Comparison of ENCODE assay signal across 17 cellular contexts in genomic region chr9:78605029-78605930, GRCh38.
DNase-seq lines count a peak whose midpoint lies in the region; ATAC-seq and TF ChIP-seq lines count a peak whose summit lies in the region.
"Had no signal": no experiment of that assay in that cellular context is flagged by ENCODE, and none has a peak within 500 bp of the region (broad histone marks: within the 10 kb centered on the region; RNA-seq: fewer than 3 reads in every experiment).

No MANE protein-coding gene starts in this region.

- H3K4me3 ChIP-seq in cardiac muscle cell = no peak overlapping the region
- H3K4me3 ChIP-seq in stomach smooth muscle (ENCODE audit: low read length in 2 of 2) = peak overlapping the region; percentile 0 to 31
- H3K4me3 ChIP-seq: A549, thoracic aorta had no signal

- peaks cover 8% of the 10 kb centered on the region for H3K9me3 Mint-ChIP-seq in chondrocyte (ENCODE audit: low read depth)
- peaks cover 2% of the 10 kb centered on the region for H3K9me3 Mint-ChIP-seq in memory B cell

- H3K36me3 ChIP-seq in cardiac muscle cell (no peaks in the 10 kb centered on the region), stomach smooth muscle (ENCODE audit: control insufficient read depth in 2 of 2, insufficient read depth in 2 of 2, low read length in 2 of 2) (no peaks in the 10 kb centered on the region)
- H3K36me3 ChIP-seq: neutrophil, thoracic aorta had no signal

- H3K27ac Mint-ChIP-seq in chondrocyte (ENCODE audit: unreplicated experiment) (peak overlapping the region; percentile 74), memory B cell (peak overlapping the region; percentile 32)

- H3K9ac ChIP-seq in stomach smooth muscle (ENCODE audit: low read length in 2 of 2) = no peak overlapping the region

- H3K27me3 ChIP-seq in cardiac muscle cell (peaks cover 3% of the 10 kb centered on the region), stomach smooth muscle (ENCODE audit: control insufficient read depth in 1 of 2, insufficient read depth in 2 of 2, low read length in 2 of 2) (no peaks in the 10 kb centered on the region)

- TF ChIP-seq CTCF in cardiac muscle cell (IDR thresholded peaks at IDR 0.05; ENCODE audit: low read depth, low read length) (no peak), chondrocyte (IDR thresholded peaks at IDR 0.05) (no peak)

- H3K9me3 ChIP-seq in cardiac muscle cell (ENCODE audit: low read depth) (no peaks in the 10 kb centered on the region), stomach smooth muscle (ENCODE audit: control insufficient read depth in 2 of 2, low read length in 2 of 2) (no peaks in the 10 kb centered on the region)
- H3K9me3 ChIP-seq: Caco-2, neutrophil, thoracic aorta had no signal

- peak; percentile 2 to 45 for DNase-seq in cardiac muscle cell (ENCODE audit: low read depth in 1 of 2, low spot score in 1 of 2)
- no peak for DNase-seq in Right ventricle myocardium superior
- DNase-seq in chondrocyte (ENCODE audit: low spot score) = no peak
- no peak for DNase-seq in memory B cell (ENCODE audit: low spot score in 2 of 2)
- DNase-seq in globus pallidus (ENCODE audit: low spot score) = no peak
- DNase-seq in medulla oblongata (ENCODE audit: extremely low spot score) = no peak
- no peak for DNase-seq in GDM1 (lab: John Stamatoyannopoulos, UW)
- DNase-seq: activated T-cell treated with anti-CD3 and anti-CD28 coated beads for 4 hours, Caco-2, Kasumi-1, NCI-H2029 treated with DMSO at 0.1 percent for 48 hours, SW 1271 had no signal

- intact Hi-C loops in Right ventricle myocardium superior (cut with DNase I) = no loop called here

- H3K36me3 Mint-ChIP-seq in chondrocyte (ENCODE audit: low read depth) (peaks cover 2% of the 10 kb centered on the region), memory B cell (no peaks in the 10 kb centered on the region)

- H3K4me3 Mint-ChIP-seq in chondrocyte (ENCODE audit: unreplicated experiment) (no peak overlapping the region), memory B cell (no peak overlapping the region)

- no peaks in the 10 kb centered on the region for H3K4me1 ChIP-seq in cardiac muscle cell (ENCODE audit: low read depth)
- H3K4me1 ChIP-seq in stomach smooth muscle (ENCODE audit: control insufficient read depth, insufficient read depth, low read length) = peaks cover 5% of the 10 kb centered on the region
- H3K4me1 ChIP-seq: Caco-2 had no signal

- H3K27me3 Mint-ChIP-seq in chondrocyte (ENCODE audit: low read depth) (no peaks in the 10 kb centered on the region), memory B cell (peaks cover 2% of the 10 kb centered on the region)

- ATAC-seq in Right ventricle myocardium superior (ENCODE audit: poor library complexity) = no peak
- no peak for ATAC-seq in memory B cell (ENCODE audit: low read depth)
- ATAC-seq: A549, HCT116 had no signal

- H3K27ac ChIP-seq in cardiac muscle cell (no peak overlapping the region), stomach smooth muscle (ENCODE audit: low read length) (no peak overlapping the region)
- H3K27ac ChIP-seq: neutrophil, thoracic aorta had no signal

- H3K4me1 Mint-ChIP-seq in chondrocyte (ENCODE audit: low read depth) (peaks cover 28% of the 10 kb centered on the region), memory B cell (peaks cover 6% of the 10 kb centered on the region)

Comparison
In these comparisons a context has a peak if more than half of its experiments do, and no peak if none do; other contexts are left out.
1. DNase-seq: peak in cardiac muscle cell (2 of 2); none in Right ventricle myocardium superior (single experiment), chondrocyte (single experiment), memory B cell (0 of 2), globus pallidus (single experiment), medulla oblongata (single experiment) and GDM1 (single experiment).